In the genomic region with DNA sequence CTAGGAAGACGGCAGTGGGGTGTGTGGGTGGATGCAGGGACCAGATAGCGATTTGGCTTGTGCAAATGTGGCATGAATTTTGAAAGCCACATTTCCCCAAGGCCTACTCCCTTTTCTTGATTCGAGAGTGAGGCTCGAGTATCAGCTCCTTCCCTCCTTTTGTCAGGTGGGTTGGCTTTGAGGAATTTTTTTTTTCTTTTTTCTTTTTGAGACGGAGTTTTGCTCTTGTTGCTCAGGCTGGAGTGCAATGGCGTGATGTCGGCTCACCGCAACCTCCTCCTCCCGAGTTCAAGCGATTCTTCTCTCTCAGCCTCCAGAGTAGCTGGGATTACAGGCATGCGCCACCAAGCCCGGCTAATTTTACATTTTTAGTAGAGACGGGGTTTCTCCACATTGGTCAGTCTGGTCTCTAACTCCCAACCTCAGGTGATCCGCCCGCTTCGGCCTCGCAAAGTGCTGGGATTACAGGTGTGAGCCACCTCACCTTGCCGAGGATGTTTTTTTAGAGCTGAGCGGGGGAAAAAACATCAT, we compare ENCODE assay signal across 8 cellular contexts.
DNase-seq lines count a peak whose midpoint lies in the region; ATAC-seq and TF ChIP-seq lines count a peak whose summit lies in the region.
"Not testable (repeated sequence)": the region's sequence is repeated elsewhere in the genome, so short reads cannot be mapped to it uniquely, and the experiment has no call there.

No MANE protein-coding gene starts in this region.

- H3K9ac ChIP-seq in HUES48 (ENCODE audit: low read depth, low read length) (peak overlapping the region; percentile 29; the same call in 1 of the 2 replicates), duodenal mucosa (ENCODE audit: low read depth in 1 of 2, low read length in 2 of 2) (peak overlapping the region in 1 of 2 donors; percentile 57), mucosa of stomach (ENCODE audit: low read length) (peak overlapping the region; percentile 13), skeletal muscle satellite cell (ENCODE audit: low read depth, low read length) (peak overlapping the region; percentile 50)
- not testable (repeated sequence) for H3K9ac ChIP-seq in SK-N-SH

- H3K36me3 Mint-ChIP-seq in activated naive CD4-positive, alpha-beta T cell treated with anti-CD3 and anti-CD28 coated beads, Interleukin-2, amount 10 ng/mL, durations not matched to agents 7 days and 5 days, result peaks cover 22% of the 10 kb centered on the region

- H4K20me1 ChIP-seq in SK-N-SH (ENCODE audit: insufficient read depth), result not testable (repeated sequence)

- DNase-seq in A673 (ENCODE audit: low spot score); SK-N-SH; activated naive CD4-positive, alpha-beta T cell treated with anti-CD3 and anti-CD28 coated beads, Interleukin-2, amount 10 ng/mL, durations not matched to agents 7 days and 5 days; right cardiac atrium: not testable (repeated sequence)

- TF ChIP-seq EP300 in SK-N-SH (IDR thresholded peaks at IDR 0.05; ENCODE audit: borderline replicate concordance in 1 of 2, low read depth in 1 of 2, low read length in 1 of 2), result not testable (repeated sequence)

- TF ChIP-seq RAD21 in SK-N-SH (IDR thresholded peaks at IDR 0.05; ENCODE audit: low read length), result not testable (repeated sequence)

- H2AFZ ChIP-seq in SK-N-SH (ENCODE audit: low read depth), result not testable (repeated sequence)

- H3K27ac ChIP-seq in A673 (ENCODE audit: low read depth, low read length, poor library complexity, severe bottlenecking), result peak overlapping the region; percentile 73
- not testable (repeated sequence) for H3K27ac ChIP-seq in HUES48 (ENCODE audit: low read depth, low read length); SK-N-SH (ENCODE audit: low read depth in 2 of 2, low read length in 1 of 2); duodenal mucosa (ENCODE audit: low read depth, low read length); right cardiac atrium (ENCODE audit: low read length)

- not testable (repeated sequence) for H3K36me3 ChIP-seq in A673 (ENCODE audit: insufficient read depth, low read length, poor library complexity, severe bottlenecking); HUES48 (ENCODE audit: control insufficient read depth, insufficient read depth, low read length); SK-N-SH (replicated peaks in 1 of 2; ENCODE audit: control insufficient read depth in 1 of 2, insufficient read depth in 2 of 2, low read length in 1 of 2); duodenal mucosa (ENCODE audit: control insufficient read depth in 1 of 2, insufficient read depth in 2 of 2, low read length in 2 of 2); mucosa of stomach (ENCODE audit: control insufficient read depth, insufficient read depth, low read length); skeletal muscle satellite cell (ENCODE audit: insufficient read depth, low read length)

- peaks cover 57% of the 10 kb centered on the region for H3K4me1 Mint-ChIP-seq in activated naive CD4-positive, alpha-beta T cell treated with anti-CD3 and anti-CD28 coated beads, Interleukin-2, amount 10 ng/mL, durations not matched to agents 7 days and 5 days

- POLR2A ChIA-PET in A673 (lab: Charles Lee; ENCODE audit: low non-redundant PET), result not testable (repeated sequence)
- POLR2A ChIA-PET in SK-N-SH (lab: Yijun Ruan, JAX), result interaction anchor here (0.6 kb wide), 1 partner anchor 537 kb away, joined by 4 read pairs; no protein-coding TSS in a partner anchor

- H3K27ac Mint-ChIP-seq in activated naive CD4-positive, alpha-beta T cell treated with anti-CD3 and anti-CD28 coated beads, Interleukin-2, amount 10 ng/mL, durations not matched to agents 7 days and 5 days, result peak overlapping the region; percentile 95

- H3K4me2 ChIP-seq in SK-N-SH (peak overlapping the region; percentile 85), skeletal muscle satellite cell (ENCODE audit: low read length) (peak overlapping the region; percentile 88)

- H3F3A ChIP-seq in SK-N-SH (replicated peaks; ENCODE audit: insufficient read depth), result not testable (repeated sequence)

- WGBS in SK-N-SH (ENCODE audit: low lambda C conversion rate), result 16% methylated on average over 19 of the region's 19 CpGs
- WGBS in right cardiac atrium, result 44% methylated on average over 19 of the region's 19 CpGs

- BruUV-seq in A673 (replicated peaks; lab: Mats Ljungman, UMichigan), result TSS peak; percentile 91

- ATAC-seq in right cardiac atrium, result not testable (repeated sequence)

- not testable (repeated sequence) for H3K27me3 Mint-ChIP-seq in activated naive CD4-positive, alpha-beta T cell treated with anti-CD3 and anti-CD28 coated beads, Interleukin-2, amount 10 ng/mL, durations not matched to agents 7 days and 5 days

- CTCF ChIA-PET in A673 (lab: Charles Lee); activated naive CD4-positive, alpha-beta T cell treated with anti-CD3 and anti-CD28 coated beads, Interleukin-2, amount 10 ng/mL, durations not matched to agents 7 days and 5 days (lab: Charles Lee): not testable (repeated sequence)
- CTCF ChIA-PET in SK-N-SH (lab: Yijun Ruan, JAX), result interaction anchor here (0.6 kb wide), 1 partner anchor 14 kb away, joined by 3 read pairs; no protein-coding TSS in a partner anchor

- H3K27me3 ChIP-seq in A673 (replicated peaks; ENCODE audit: insufficient read depth, low read depth, low read length, poor library complexity); HUES48 (ENCODE audit: control insufficient read depth, insufficient read depth, low read length); duodenal mucosa (ENCODE audit: control insufficient read depth in 1 of 2, insufficient read depth in 2 of 2, low read length in 2 of 2); right cardiac atrium (ENCODE audit: control insufficient read depth, insufficient read depth); mucosa of stomach (ENCODE audit: control insufficient read depth, insufficient read depth, low read length): not testable (repeated sequence)
- peaks cover 27% of the 10 kb centered on the region for H3K27me3 ChIP-seq in SK-N-SH (ENCODE audit: insufficient read depth)
- peaks cover 13% of the 10 kb centered on the region for H3K27me3 ChIP-seq in skeletal muscle satellite cell (ENCODE audit: control insufficient read depth, insufficient read depth, low read length)

- H3K4me3 Mint-ChIP-seq in activated naive CD4-positive, alpha-beta T cell treated with anti-CD3 and anti-CD28 coated beads, Interleukin-2, amount 10 ng/mL, durations not matched to agents 7 days and 5 days, result peak overlapping the region; percentile 86

- H3K9me2 ChIP-seq in SK-N-SH, result not testable (repeated sequence)

- not testable (repeated sequence) for H3K4me1 ChIP-seq in A673 (ENCODE audit: insufficient read depth, low read length, poor library complexity, severe bottlenecking); HUES48 (ENCODE audit: control insufficient read depth, insufficient read depth, low read length); SK-N-SH (ENCODE audit: control insufficient read depth in 1 of 2, insufficient read depth in 2 of 2, low read depth in 1 of 2, low read length in 1 of 2); duodenal mucosa (ENCODE audit: control insufficient read depth in 1 of 2, insufficient read depth in 2 of 2, low read length in 2 of 2); right cardiac atrium (ENCODE audit: control insufficient read depth, insufficient read depth, low read length); mucosa of stomach (ENCODE audit: control insufficient read depth, insufficient read depth, low read length); skeletal muscle satellite cell (ENCODE audit: control insufficient read depth, insufficient read depth, low read length)

- not testable (repeated sequence) for H3K9me3 ChIP-seq in A673 (ENCODE audit: low read depth, low read length, poor library complexity, severe bottlenecking); HUES48 (ENCODE audit: control insufficient read depth, insufficient read depth, low read length); SK-N-SH; duodenal mucosa (ENCODE audit: control insufficient read depth in 1 of 2, low read length in 2 of 2); right cardiac atrium (ENCODE audit: control insufficient read depth, low read length); mucosa of stomach (ENCODE audit: control insufficient read depth, low read length); skeletal muscle satellite cell (replicated peaks; ENCODE audit: low read length)

- peak overlapping the region; percentile 60 for H3K4me3 ChIP-seq in A673 (ENCODE audit: low read depth, low read length, poor library complexity, severe bottlenecking)
- peak overlapping the region; percentile 66 for H3K4me3 ChIP-seq in HUES48 (ENCODE audit: low read depth, low read length)
- peak overlapping the region; percentile 41 to 50; a peak in 2 of 4 replicates for H3K4me3 ChIP-seq in SK-N-SH (ENCODE audit: low read depth in 2 of 2, low read length in 1 of 2)
- peak overlapping the region; percentile 62 to 67 for H3K4me3 ChIP-seq in duodenal mucosa (ENCODE audit: low read depth in 1 of 2, low read length in 2 of 2)
- peak overlapping the region; percentile 32 for H3K4me3 ChIP-seq in right cardiac atrium (ENCODE audit: low read length)
- peak overlapping the region; percentile 4 for H3K4me3 ChIP-seq in mucosa of stomach (ENCODE audit: low read length)
- H3K4me3 ChIP-seq in skeletal muscle satellite cell (ENCODE audit: low read length), result peak overlapping the region; percentile 75

- intact Hi-C loops in A673 (cut with micrococcal nuclease; ENCODE audit: unreplicated experiment); right cardiac atrium (cut with DNase I): not testable (repeated sequence)

- TF ChIP-seq CTCF in A673 (conservative IDR thresholded peaks at IDR 0.05; ENCODE audit: low read depth, low read length); SK-N-SH (IDR thresholded peaks at IDR 0.05): not testable (repeated sequence)

- H3K9me3 Mint-ChIP-seq in activated naive CD4-positive, alpha-beta T cell treated with anti-CD3 and anti-CD28 coated beads, Interleukin-2, amount 10 ng/mL, durations not matched to agents 7 days and 5 days, result not testable (repeated sequence)

- not testable (repeated sequence) for H3K79me2 ChIP-seq in SK-N-SH (ENCODE audit: insufficient read depth)

Comparison
In these comparisons a context has a peak if more than half of its experiments do, and no peak if none do; other contexts are left out.
1. H3K4me3 ChIP-seq: peak in every context shown above with its lines; median percentile 75 in skeletal muscle satellite cell; 66 in HUES48; 64 in duodenal mucosa; 60 in A673; 46 in SK-N-SH; 32 in right cardiac atrium; 4 in mucosa of stomach.